ENCODE assay signal across 1 cellular context in the genomic region with DNA sequence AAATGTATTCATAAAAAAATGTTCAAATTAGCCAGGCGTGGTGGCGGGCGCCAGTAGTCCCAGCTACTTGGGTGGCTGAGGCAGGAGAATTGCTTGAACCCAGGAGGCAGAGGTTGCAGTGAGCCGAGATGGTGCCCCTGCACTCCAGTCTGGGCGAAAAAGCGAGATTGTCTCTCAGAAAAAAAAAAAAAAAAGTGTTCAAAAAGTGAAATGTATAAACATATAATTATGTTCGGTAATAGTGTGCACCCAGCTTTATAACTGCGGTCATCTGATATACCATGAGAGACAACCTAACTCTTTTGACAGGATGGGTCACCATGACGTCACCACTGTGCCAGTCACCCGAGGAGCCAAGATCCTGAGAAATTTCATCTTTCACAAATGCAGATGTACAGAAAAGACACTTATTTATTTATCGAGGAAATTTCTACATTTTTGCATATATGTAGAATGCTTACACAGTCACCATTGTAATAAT.
TF ChIP-seq lines count a peak whose summit lies in the region.

No MANE protein-coding gene starts in this region.

TF ChIP-seq in SK-N-SH, 30 proteins besides CTCF, POLR2A, EP300 and RAD21 (continued from another document):
- TF ChIP-seq, protein P1, sequence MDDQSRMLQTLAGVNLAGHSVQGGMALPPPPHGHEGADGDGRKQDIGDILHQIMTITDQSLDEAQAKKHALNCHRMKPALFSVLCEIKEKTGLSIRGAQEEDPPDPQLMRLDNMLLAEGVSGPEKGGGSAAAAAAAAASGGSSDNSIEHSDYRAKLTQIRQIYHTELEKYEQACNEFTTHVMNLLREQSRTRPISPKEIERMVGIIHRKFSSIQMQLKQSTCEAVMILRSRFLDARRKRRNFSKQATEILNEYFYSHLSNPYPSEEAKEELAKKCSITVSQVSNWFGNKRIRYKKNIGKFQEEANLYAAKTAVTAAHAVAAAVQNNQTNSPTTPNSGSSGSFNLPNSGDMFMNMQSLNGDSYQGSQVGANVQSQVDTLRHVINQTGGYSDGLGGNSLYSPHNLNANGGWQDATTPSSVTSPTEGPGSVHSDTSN (IDR thresholded peaks at IDR 0.05): peak; percentile 51; the same call in 1 of the 2 replicates
TF ChIP-seq in SK-N-SH: peak in this region for 2.
